Comparison of ENCODE assay signal across 21 cellular contexts in genomic region chr2:46303233-46303632, GRCh38. TPM values are rescaled to one million over a fixed set of nuclear protein-coding genes. Genes with fewer than 3 reads are reported as not detected.
DNase-seq lines count a peak whose midpoint lies in the region; ATAC-seq and TF ChIP-seq lines count a peak whose summit lies in the region.
"Had no signal": no experiment of that assay in that cellular context is flagged by ENCODE, and none has a peak within 500 bp of the region (broad histone marks: within the 10 kb centered on the region; RNA-seq: fewer than 3 reads in every experiment).

No MANE protein-coding gene starts in this region.

- DNase-seq in T-helper 17 cell (no peak), stomach (no peak), HAP-1 (ENCODE audit: low spot score in 2 of 2) (no peak), C1 segment of cervical spinal cord (lab: John Stamatoyannopoulos, UW) (no peak)
- DNase-seq: activated CD4-positive, alpha-beta memory T cell treated with anti-CD3 and anti-CD28 coated beads for 36 hours; activated CD4-positive, CD25-positive, alpha-beta regulatory T cell; activated gamma-delta T cell; activated T-cell treated with anti-CD3 and anti-CD28 coated beads for 4 hours; DMS79; KG1; kidney; mesendoderm; natural killer cell; NCI-H1694; NCI-H526 treated with DMSO at 0.1 percent for 48 hours; pancreas; sigmoid colon; stimulated activated CD8-positive, alpha-beta memory T cell treated with anti-CD3 and anti-CD28 coated beads, Interleukin-4, amount 100 ng/mL, for 48 hours had no signal

- H3K36me3 ChIP-seq in HEK293 (ENCODE audit: control insufficient read depth in 2 of 2, insufficient read depth in 1 of 2, low read length in 2 of 2) (no peaks in the 10 kb centered on the region), liver (ENCODE audit: control insufficient read depth in 4 of 4, insufficient read depth in 3 of 4, low read depth in 1 of 4, low read length in 3 of 4) (peaks cover 0 to 3% (median 0%) of the 10 kb centered on the region in 4 donors), stomach (no peaks in the 10 kb centered on the region), HAP-1 (replicated peaks) (no peaks in the 10 kb centered on the region)
- H3K36me3 ChIP-seq: pancreas, sigmoid colon had no signal

- TF ChIP-seq EP300 in stomach (IDR thresholded peaks at IDR 0.05), result no peak

- H3K9me3 ChIP-seq in HEK293 (ENCODE audit: control insufficient read depth, insufficient read depth, low read depth, low read length) (no peaks in the 10 kb centered on the region), T-helper 17 cell (ENCODE audit: control insufficient read depth, low read length, poor library complexity, severe bottlenecking) (no peaks in the 10 kb centered on the region), liver (ENCODE audit: control insufficient read depth in 4 of 4, low read length in 3 of 4) (no peaks in the 10 kb centered on the region), stomach (no peaks in the 10 kb centered on the region), HAP-1 (no peaks in the 10 kb centered on the region)
- H3K9me3 ChIP-seq: pancreas, sigmoid colon had no signal

- H3K27me3 ChIP-seq in liver (ENCODE audit: control insufficient read depth in 4 of 4, insufficient read depth in 4 of 4, low read length in 3 of 4) (no peaks in the 10 kb centered on the region), stomach (peaks cover 0 to 25% (median 3%) of the 10 kb centered on the region in 3 donors), HAP-1 (ENCODE audit: low read depth) (peaks cover 58% of the 10 kb centered on the region)
- H3K27me3 ChIP-seq: pancreas, sigmoid colon had no signal

- in situ Hi-C loops in HAP-1 (cut with MboI; ENCODE audit: low sequenced_read_pairs), result no loop called here

- POLR2A ChIA-PET in HEK293 (lab: Yijun Ruan, JAX), result interaction anchor here (0.6 kb wide), 1 partner anchor 345 kb away, joined by 5 read pairs; no protein-coding TSS in a partner anchor

- no peak for TF ChIP-seq POLR2A in stomach (IDR thresholded peaks at IDR 0.05)

- peaks cover 75% of the 10 kb centered on the region for H3K27me3 Mint-ChIP-seq in T-helper 17 cell

- no peak overlapping the region for H3K9ac ChIP-seq in liver (ENCODE audit: low read depth in 1 of 2, low read length in 2 of 2)

- TF ChIP-seq CTCF in HEK293 (tag by site-specific recombination; IDR thresholded peaks at IDR 0.05) (no peak), liver (IDR thresholded peaks at IDR 0.05; ENCODE audit: low read depth, low read length, missing input control) (no peak), stomach (IDR thresholded peaks at IDR 0.05) (no peak)

- CTCF ChIA-PET in HEK293 (lab: Yijun Ruan, JAX), result interaction anchor here (0.6 to 1.1 kb wide), 4 partner anchors 8 to 557 kb away, joined by 3 read pairs; no protein-coding TSS in a partner anchor

- no peaks in the 10 kb centered on the region for H3K36me3 Mint-ChIP-seq in T-helper 17 cell (ENCODE audit: low read depth)
- H3K36me3 Mint-ChIP-seq: natural killer cell had no signal

- H3K4me1 ChIP-seq in HEK293 (ENCODE audit: control insufficient read depth, insufficient read depth, low read length), result peaks cover 28% of the 10 kb centered on the region
- peaks cover 24 to 73% (median 39%) of the 10 kb centered on the region in 4 donors for H3K4me1 ChIP-seq in liver (ENCODE audit: control insufficient read depth in 4 of 4, insufficient read depth in 4 of 4, low read length in 3 of 4)
- H3K4me1 ChIP-seq in stomach, result peaks cover 60 to 98% (median 76%) of the 10 kb centered on the region in 4 donors
- H3K4me1 ChIP-seq in HAP-1, result peaks cover 9% of the 10 kb centered on the region

- H3K27ac Mint-ChIP-seq in T-helper 17 cell, result no peak overlapping the region
- H3K27ac Mint-ChIP-seq: activated CD4-positive, alpha-beta memory T cell treated with anti-CD3 and anti-CD28 coated beads for 36 hours; natural killer cell had no signal

- peak overlapping the region; percentile 76 for H3K4me3 Mint-ChIP-seq in T-helper 17 cell
- H3K4me3 Mint-ChIP-seq: activated CD4-positive, alpha-beta memory T cell treated with anti-CD3 and anti-CD28 coated beads for 36 hours; natural killer cell had no signal

- H3K4me3 ChIP-seq in HEK293 (ENCODE audit: low read depth, low read length), result no peak overlapping the region
- no peak overlapping the region for H3K4me3 ChIP-seq in liver (ENCODE audit: low read depth in 1 of 3, low read length in 3 of 3)
- peak overlapping the region in 1 of 4 donors; percentile 1 for H3K4me3 ChIP-seq in stomach
- H3K4me3 ChIP-seq in HAP-1, result no peak overlapping the region
- H3K4me3 ChIP-seq: pancreas, sigmoid colon had no signal

- 73% methylated on average over 3 of the region's 3 CpGs for WGBS in liver
- WGBS in stomach, 5 donors, result 42 to 62% (median 57%) methylated on average over 3 of the region's 3 CpGs

- intact Hi-C loops in stomach (cut with DNase I; ENCODE audit: low total_unique reads), result no loop called here

- no peak for TF ChIP-seq RAD21 in liver (IDR thresholded peaks at IDR 0.05)

- H3K27ac ChIP-seq in HEK293 (ENCODE audit: extremely low read depth, low read depth, low read length), result no peak overlapping the region
- H3K27ac ChIP-seq in liver (ENCODE audit: low read depth in 1 of 2, low read length in 2 of 2), result peak overlapping the region; percentile 61 to 95
- H3K27ac ChIP-seq in stomach, result peak overlapping the region in 4 of 5 donors; percentile 6 to 65 (median 50)

- ATAC-seq in T-helper 17 cell (no peak), GM19351 (IDR thresholded peaks at IDR 0.05; ENCODE audit: unreplicated experiment) (no peak)
- ATAC-seq: natural killer cell, pancreas had no signal

- H3K4me1 Mint-ChIP-seq in T-helper 17 cell, result peaks cover 38% of the 10 kb centered on the region

TF ChIP-seq in HEK293, 187 proteins besides CTCF, POLR2A, EP300 and RAD21:
- TF ChIP-seq TRIM28 (IDR thresholded peaks at IDR 0.05; ENCODE audit: borderline replicate concordance, low read length) (0 out of 2 replicates have a peak, but pooled peaks have one; percentile 12), SP7 (tag by site-specific recombination; IDR thresholded peaks at IDR 0.05) (no peak), ZNF26 (tag by site-specific recombination; IDR thresholded peaks at IDR 0.05) (no peak), ZNF223 (tag by site-specific recombination; IDR thresholded peaks at IDR 0.05) (no peak), ZNF132 (tag by site-specific recombination; IDR thresholded peaks at IDR 0.05; ENCODE audit: borderline replicate concordance) (no peak), KLF17 (tag by site-specific recombination; IDR thresholded peaks at IDR 0.05) (no peak)

TF ChIP-seq in liver, 16 proteins besides CTCF, POLR2A, EP300 and RAD21:
- TF ChIP-seq HNF4A (conservative IDR thresholded peaks at IDR 0.05) (no peak), HNF4G (IDR thresholded peaks at IDR 0.05) (no peak), MAX (IDR thresholded peaks at IDR 0.05) (no peak), ATF3 (IDR thresholded peaks at IDR 0.05) (no peak), TAF1 (conservative IDR thresholded peaks at IDR 0.05) (no peak), ZBTB33 (IDR thresholded peaks at IDR 0.05) (no peak), YY1 (IDR thresholded peaks at IDR 0.05) (no peak), RXRA (IDR thresholded peaks at IDR 0.05) (no peak), SP1 (IDR thresholded peaks at IDR 0.05) (no peak), FOXA2 (IDR thresholded peaks at IDR 0.05) (no peak), JUND (IDR thresholded peaks at IDR 0.05) (no peak), EGR1 (IDR thresholded peaks at IDR 0.05; ENCODE audit: low read depth in 2 of 2) (no peak)

RNA-seq across cellular contexts. Expression of gene EPAS1, which starts 6.0 kb away (rescaled TPM):
- 1 to 10 TPM in 1 of 2 donors, under 1 TPM in 1; 0.97 to 9.1 TPM for total RNA-seq in T-helper 17 cell
- total RNA-seq in liver, result 100 to 1,000 TPM in 1 of 2 donors, 10 to 100 TPM in 1; 51.5 to 193 TPM
- polyA plus RNA-seq in liver, result 10 to 100 TPM; 26.2 to 70.7 TPM
- total RNA-seq in stomach, result 100 to 1,000 TPM in 4 of 5 donors, 10 to 100 TPM in 1; 69.0 to 217 (median 156) TPM
- 10 to 100 TPM; 35.1 to 82.6 (median 47.1) TPM for polyA plus RNA-seq in stomach

Comparison
In these comparisons a context has a peak if more than half of its experiments do, and no peak if none do; other contexts are left out.
1. RNA of gene EPAS1, which starts 6.0 kb away (total RNA-seq): 51.5 to 193 TPM in liver and 69.0 to 217 TPM in stomach; 0.97 to 9.1 TPM in T-helper 17 cell; every median in the first group is over 4 times any median in the second.